1 cellular context compared by ENCODE assay signal in the genomic region with DNA sequence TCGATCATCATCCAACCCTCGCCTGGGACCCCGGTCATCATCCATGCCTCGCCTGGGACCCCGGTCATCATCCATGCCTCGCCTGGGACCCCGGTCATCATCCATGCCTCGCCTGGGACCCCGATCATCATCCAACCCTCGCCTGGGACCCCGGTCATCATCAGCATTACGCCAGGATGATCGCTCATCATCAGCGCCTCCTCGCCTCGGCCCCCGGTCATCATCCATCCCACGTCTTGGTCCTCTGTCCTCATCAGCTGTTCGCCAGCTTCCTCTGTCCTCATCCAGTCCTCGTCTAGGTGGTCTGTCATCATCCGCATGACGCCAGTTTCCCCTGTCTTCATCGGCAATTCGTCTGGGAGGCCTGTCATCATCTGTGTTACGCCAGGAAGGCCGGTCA.
TF ChIP-seq lines count a peak whose summit lies in the region.

No MANE protein-coding gene starts in this region.

TF ChIP-seq in IMR-90, 13 proteins besides CTCF, POLR2A, EP300 and RAD21:
- TF ChIP-seq RCOR1 (IDR thresholded peaks at IDR 0.05; ENCODE audit: insufficient replicate concordance, low read length) (no peak), RFX5 (IDR thresholded peaks at IDR 0.05; ENCODE audit: low read depth, low read length) (no peak), CHD1 (IDR thresholded peaks at IDR 0.05; ENCODE audit: low read depth, low read length) (no peak), BHLHE40 (IDR thresholded peaks at IDR 0.05; ENCODE audit: low read depth, low read length) (no peak), MAZ (IDR thresholded peaks at IDR 0.05; ENCODE audit: borderline replicate concordance, low read depth, low read length) (no peak), MXI1 (IDR thresholded peaks at IDR 0.05; ENCODE audit: borderline replicate concordance, low read depth, low read length) (no peak), SMC3 (IDR thresholded peaks at IDR 0.05; ENCODE audit: low read depth, low read length) (no peak), NFE2L2 (IDR thresholded peaks at IDR 0.05; ENCODE audit: low read depth, low read length) (no peak), MAFK (IDR thresholded peaks at IDR 0.05; ENCODE audit: low read depth, low read length) (no peak)
- TF ChIP-seq, protein P1, sequence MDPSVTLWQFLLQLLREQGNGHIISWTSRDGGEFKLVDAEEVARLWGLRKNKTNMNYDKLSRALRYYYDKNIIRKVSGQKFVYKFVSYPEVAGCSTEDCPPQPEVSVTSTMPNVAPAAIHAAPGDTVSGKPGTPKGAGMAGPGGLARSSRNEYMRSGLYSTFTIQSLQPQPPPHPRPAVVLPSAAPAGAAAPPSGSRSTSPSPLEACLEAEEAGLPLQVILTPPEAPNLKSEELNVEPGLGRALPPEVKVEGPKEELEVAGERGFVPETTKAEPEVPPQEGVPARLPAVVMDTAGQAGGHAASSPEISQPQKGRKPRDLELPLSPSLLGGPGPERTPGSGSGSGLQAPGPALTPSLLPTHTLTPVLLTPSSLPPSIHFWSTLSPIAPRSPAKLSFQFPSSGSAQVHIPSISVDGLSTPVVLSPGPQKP (IDR thresholded peaks at IDR 0.05; ENCODE audit: borderline replicate concordance, low read depth, low read length), result no peak
